In the genomic region with DNA sequence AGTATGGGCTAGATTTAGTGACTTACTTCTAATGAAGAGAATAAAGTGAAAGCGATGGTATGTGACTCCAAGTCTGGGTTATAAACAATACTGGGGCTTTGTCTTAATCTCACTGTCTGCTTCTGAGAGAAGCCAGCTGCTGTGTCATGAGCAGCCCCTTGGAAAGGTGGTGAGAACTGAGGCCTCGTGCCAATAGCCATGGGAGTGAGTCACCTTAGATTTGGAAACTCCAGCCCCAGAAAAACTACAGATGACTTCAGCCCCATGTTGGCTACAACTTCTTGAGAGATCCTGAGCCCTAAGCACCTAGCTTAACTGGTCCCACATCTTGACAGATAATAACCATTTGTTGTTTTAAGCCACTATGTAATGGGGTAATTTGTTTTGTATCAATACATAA, we compare ENCODE assay signal across 21 cellular contexts.
"Had no signal": no experiment of that assay in that cellular context is flagged by ENCODE, and none has a peak within 500 bp of the region (broad histone marks: within the 10 kb centered on the region; RNA-seq: fewer than 3 reads in every experiment).

No MANE protein-coding gene starts in this region.

- FAIRE-seq: astrocyte, islet of Langerhans had no signal

- DNase-seq: activated CD4-positive, alpha-beta T cell treated with anti-CD3 and anti-CD28 coated beads for 4 hours; activated CD4-positive, alpha-beta T cell treated with anti-CD3 and anti-CD28 coated beads, Interleukin-2, amount 50 U/mL, for 48 hours; activated CD4-positive, CD25-positive, alpha-beta regulatory T cell; activated CD8-positive, alpha-beta memory T cell treated with anti-CD3 and anti-CD28 coated beads, Interleukin-2, amount 50 U/mL, for 48 hours; activated naive CD4-positive, alpha-beta T cell treated with Interleukin-2 at 50 U/mL for 16 hours; activated naive CD8-positive, alpha-beta T cell treated with anti-CD3 and anti-CD28 coated beads for 36 hours; activated T-cell treated with anti-CD3 and anti-CD28 coated beads, Interleukin-2, amount 50 U/mL, for 4 hours; colonic mucosa; gastrocnemius medialis; head of caudate nucleus; hypothalamus; left cardiac atrium; stimulated activated CD4-positive, alpha-beta T cell treated with anti-CD3 and anti-CD28 coated beads, Interleukin-2, amount 100 ng/mL, for 48 hours; stimulated activated CD8-positive, alpha-beta memory T cell treated with anti-CD3 and anti-CD28 coated beads, Interleukin-4, amount 100 ng/mL, for 48 hours; stimulated activated naive B cell treated with anti-CD40 and anti-IgM and Interleukin-4, amounts not matched to agents 10 μg/mL and 1 μg/mL and 100 μg/mL, for 72 hours; T1000; transverse colon; uterus had no signal

- ATAC-seq: activated T-cell treated with anti-CD3 and anti-CD28 coated beads, Interleukin-2, amount 50 U/mL, for 4 hours; gastrocnemius medialis; left cardiac atrium; natural killer cell treated with Interleukin-12 subunit alpha and Interleukin-12 subunit beta and Interleukin-15 and Interleukin-18, amount 100 ng/mL, for 72 hours; stimulated activated naive B cell treated with anti-CD40 and anti-IgM and Interleukin-4, amounts not matched to agents 10 μg/mL and 1 μg/mL and 100 μg/mL, for 72 hours had no signal

- H3K4me3 ChIP-seq: colonic mucosa, gastrocnemius medialis, transverse colon, uterus had no signal
